In genomic region chr2:70007151-70007550, GRCh38 we compare ENCODE assay signal across 28 cellular contexts.
"Had no signal": no experiment of that assay in that cellular context is flagged by ENCODE, and none has a peak within 500 bp of the region (broad histone marks: within the 10 kb centered on the region; RNA-seq: fewer than 3 reads in every experiment).

No MANE protein-coding gene starts in this region.

- H3K36me3 Mint-ChIP-seq: natural killer cell; neural progenitor cell; stimulated activated effector memory CD8-positive, alpha-beta T cell treated with anti-CD3 and anti-CD28 coated beads, Interleukin-12 subunit alpha, Interleukin-12 subunit beta, amount 100 ng/mL, for 72 hours had no signal

- H3K9ac ChIP-seq: neural progenitor cell, parathyroid adenoma had no signal

- H3K27ac ChIP-seq: neural progenitor cell, ovary, parathyroid adenoma, psoas muscle, right lobe of liver, sigmoid colon, stomach, testis, tibial artery, transverse colon, upper lobe of left lung, vagina had no signal

- H3K36me3 ChIP-seq: neural progenitor cell, ovary, right lobe of liver, sigmoid colon, stomach, transverse colon, upper lobe of left lung, vagina had no signal

- H3K79me2 ChIP-seq: parathyroid adenoma had no signal

- H3K4me3 Mint-ChIP-seq: naive thymus-derived CD4-positive, alpha-beta T cell; natural killer cell; nephron; neural progenitor cell; stimulated activated effector memory CD8-positive, alpha-beta T cell treated with anti-CD3 and anti-CD28 coated beads, Interleukin-12 subunit alpha, Interleukin-12 subunit beta, amount 100 ng/mL, for 72 hours; stimulated activated naive B cell treated with anti-CD40 and anti-IgM and Interleukin-4, amounts not matched to agents 10 μg/mL and 1 μg/mL and 100 μg/mL, for 72 hours; stimulated activated naive CD8-positive, alpha-beta T cell treated with anti-CD3 and anti-CD28 coated beads, Interleukin-15, Interleukin-2, amounts not matched to agents 100 ng/mL and 50 ng/mL, for 24 hours had no signal

- H3K9me3 ChIP-seq: ovary, psoas muscle, right lobe of liver, sigmoid colon, stomach, testis, tibial artery, transverse colon, upper lobe of left lung, vagina had no signal

- H3K27ac Mint-ChIP-seq: naive thymus-derived CD4-positive, alpha-beta T cell; natural killer cell; nephron; neural progenitor cell; progenitor cell of endocrine pancreas; stimulated activated effector memory CD8-positive, alpha-beta T cell treated with anti-CD3 and anti-CD28 coated beads, Interleukin-12 subunit alpha, Interleukin-12 subunit beta, amount 100 ng/mL, for 72 hours; stimulated activated naive B cell treated with anti-CD40 and anti-IgM and Interleukin-4, amounts not matched to agents 10 μg/mL and 1 μg/mL and 100 μg/mL, for 72 hours; stimulated activated naive CD8-positive, alpha-beta T cell treated with anti-CD3 and anti-CD28 coated beads, Interleukin-15, Interleukin-2, amounts not matched to agents 100 ng/mL and 50 ng/mL, for 24 hours had no signal

- ATAC-seq: naive thymus-derived CD4-positive, alpha-beta T cell; natural killer cell; right cardiac atrium; right lobe of liver; stimulated activated effector memory CD8-positive, alpha-beta T cell treated with anti-CD3 and anti-CD28 coated beads, Interleukin-12 subunit alpha, Interleukin-12 subunit beta, amount 100 ng/mL, for 72 hours; stimulated activated naive B cell treated with anti-CD40 and anti-IgM and Interleukin-4, amounts not matched to agents 10 μg/mL and 1 μg/mL and 100 μg/mL, for 72 hours had no signal

- H3K27me3 ChIP-seq: neural progenitor cell, ovary, right lobe of liver, sigmoid colon, stomach, testis, tibial artery, transverse colon, upper lobe of left lung, vagina had no signal

- H3K27me3 Mint-ChIP-seq: naive thymus-derived CD4-positive, alpha-beta T cell; progenitor cell of endocrine pancreas; stimulated activated naive B cell treated with anti-CD40 and anti-IgM and Interleukin-4, amounts not matched to agents 10 μg/mL and 1 μg/mL and 100 μg/mL, for 72 hours; stimulated activated naive CD8-positive, alpha-beta T cell treated with anti-CD3 and anti-CD28 coated beads, Interleukin-15, Interleukin-2, amounts not matched to agents 100 ng/mL and 50 ng/mL, for 24 hours had no signal

- H2AFZ ChIP-seq: neural progenitor cell, parathyroid adenoma had no signal

- H3K4me3 ChIP-seq: neural progenitor cell, ovary, psoas muscle, right lobe of liver, sigmoid colon, stomach, testis, tibial artery, transverse colon, upper lobe of left lung, vagina had no signal

- H3K4me2 ChIP-seq: neural progenitor cell had no signal

- DNase-seq: naive thymus-derived CD4-positive, alpha-beta T cell; natural killer cell; nucleus accumbens; posterior cingulate gyrus; psoas muscle; right cardiac atrium; sigmoid colon; small intestine; stimulated activated CD4-positive, alpha-beta T cell treated with anti-CD3 and anti-CD28 coated beads, Interleukin-15, amount 100 ng/mL, for 24 hours; stimulated activated CD4-positive, alpha-beta T cell treated with anti-CD3 and anti-CD28 coated beads, Interleukin-2, amount 100 ng/mL, for 24 hours; stimulated activated CD4-positive, alpha-beta T cell treated with anti-CD3 and anti-CD28 coated beads, Interleukin-2, amount 100 ng/mL, for 48 hours; stimulated activated CD4-positive, alpha-beta T cell treated with anti-CD3 and anti-CD28 coated beads, Interleukin-4, amount 100 ng/mL, for 24 hours; stimulated activated naive B cell treated with anti-CD40 and anti-IgM and Interleukin-4, amounts not matched to agents 10 μg/mL and 1 μg/mL and 100 μg/mL, for 72 hours; stimulated activated naive CD4-positive, alpha-beta T cell treated with Interleukin-2 at 50 U/mL for 16 hours; stomach; testis; tibial artery; transverse colon had no signal

- H3K4me1 Mint-ChIP-seq: nephron, neural progenitor cell had no signal

- H3K4me1 ChIP-seq: parathyroid adenoma, psoas muscle, sigmoid colon, testis, tibial artery, vagina had no signal

- H3K9me3 Mint-ChIP-seq: naive thymus-derived CD4-positive, alpha-beta T cell; natural killer cell; nephron; neural progenitor cell; stimulated activated effector memory CD8-positive, alpha-beta T cell treated with anti-CD3 and anti-CD28 coated beads, Interleukin-12 subunit alpha, Interleukin-12 subunit beta, amount 100 ng/mL, for 72 hours; stimulated activated naive B cell treated with anti-CD40 and anti-IgM and Interleukin-4, amounts not matched to agents 10 μg/mL and 1 μg/mL and 100 μg/mL, for 72 hours; stimulated activated naive CD8-positive, alpha-beta T cell treated with anti-CD3 and anti-CD28 coated beads, Interleukin-15, Interleukin-2, amounts not matched to agents 100 ng/mL and 50 ng/mL, for 24 hours had no signal
